2 cellular contexts compared by ENCODE assay signal in genomic region chr5:72328172-72328571, GRCh38.
TF ChIP-seq lines count a peak whose summit lies in the region.

No MANE protein-coding gene starts in this region.

TF ChIP-seq in liver, 16 proteins besides CTCF, POLR2A, EP300 and RAD21:
- no peak for TF ChIP-seq MAX (IDR thresholded peaks at IDR 0.05)
- peak; percentile 66 for TF ChIP-seq YY1 (IDR thresholded peaks at IDR 0.05)
- peak in 1 of 2 donors; percentile 16 for TF ChIP-seq RXRA (IDR thresholded peaks at IDR 0.05)
- TF ChIP-seq HNF4A (conservative IDR thresholded peaks at IDR 0.05), result peak; percentile 36 to 38
TF ChIP-seq in liver: peak in this region for 3.

TF ChIP-seq in HepG2, 621 proteins besides CTCF, POLR2A, EP300 and RAD21:
- TF ChIP-seq GATAD2A (CRISPR knock-in tag; IDR thresholded peaks at IDR 0.05), result no peak
- TF ChIP-seq HNF4A (CRISPR knock-in tag; IDR thresholded peaks at IDR 0.05), result no peak
- TF ChIP-seq ZNF773 (CRISPR knock-in tag; IDR thresholded peaks at IDR 0.05; ENCODE audit: borderline replicate concordance), result no peak
- TF ChIP-seq NR2F2 (IDR thresholded peaks at IDR 0.05; ENCODE audit: borderline replicate concordance, low read depth), result no peak
- no peak for TF ChIP-seq ZNF747 (CRISPR knock-in tag; IDR thresholded peaks at IDR 0.05; ENCODE audit: borderline replicate concordance)
- no peak for TF ChIP-seq BORCS8-MEF2B (CRISPR knock-in tag; IDR thresholded peaks at IDR 0.05)
- TF ChIP-seq FOSL2 (CRISPR knock-in tag; IDR thresholded peaks at IDR 0.05), result no peak
- TF ChIP-seq ZNF704 (CRISPR knock-in tag; IDR thresholded peaks at IDR 0.05; ENCODE audit: borderline replicate concordance), result no peak
